In genomic region chr14:22026527-22026926, GRCh38 we compare ENCODE assay signal across 1 cellular context.
TF ChIP-seq lines count a peak whose summit lies in the region.

No MANE protein-coding gene starts in this region.

TF ChIP-seq in H1, 55 proteins besides CTCF, POLR2A, EP300 and RAD21:
- TF ChIP-seq HDAC2 (IDR thresholded peaks at IDR 0.05; ENCODE audit: borderline replicate concordance in 1 of 2, low read depth in 2 of 2, low read length in 2 of 2) (no peak), KDM5A (IDR thresholded peaks at IDR 0.05; ENCODE audit: low read length) (no peak), SIN3A (conservative IDR thresholded peaks at IDR 0.05 in 1 of 2, IDR thresholded peaks at IDR 0.05 in 1 of 2; ENCODE audit: low read depth in 1 of 2, low read length in 2 of 2) (no peak), SRF (IDR thresholded peaks at IDR 0.05; ENCODE audit: low read depth, low read length) (no peak), SP1 (IDR thresholded peaks at IDR 0.05; ENCODE audit: low read depth, low read length) (no peak), SP4 (IDR thresholded peaks at IDR 0.05; ENCODE audit: low read length) (no peak), SIX5 (IDR thresholded peaks at IDR 0.05; ENCODE audit: low read depth, low read length) (no peak), CHD1 (IDR thresholded peaks at IDR 0.05; ENCODE audit: low read depth, low read length) (no peak), POU5F1 (IDR thresholded peaks at IDR 0.05; ENCODE audit: low read depth, low read length) (no peak), EZH2 (IDR thresholded peaks at IDR 0.05; ENCODE audit: low read depth, low read length, severe bottlenecking) (no peak), ZNF274 (IDR thresholded peaks at IDR 0.05; ENCODE audit: borderline replicate concordance, extremely low read depth, low read length) (no peak), RNF2 (IDR thresholded peaks at IDR 0.05; ENCODE audit: borderline replicate concordance, low read depth, low read length, missing control alignments, poor library complexity, severe bottlenecking) (no peak), TEAD4 (IDR thresholded peaks at IDR 0.05; ENCODE audit: low read depth, low read length) (no peak)
